ENCODE assay signal across 8 cellular contexts in the genomic region with DNA sequence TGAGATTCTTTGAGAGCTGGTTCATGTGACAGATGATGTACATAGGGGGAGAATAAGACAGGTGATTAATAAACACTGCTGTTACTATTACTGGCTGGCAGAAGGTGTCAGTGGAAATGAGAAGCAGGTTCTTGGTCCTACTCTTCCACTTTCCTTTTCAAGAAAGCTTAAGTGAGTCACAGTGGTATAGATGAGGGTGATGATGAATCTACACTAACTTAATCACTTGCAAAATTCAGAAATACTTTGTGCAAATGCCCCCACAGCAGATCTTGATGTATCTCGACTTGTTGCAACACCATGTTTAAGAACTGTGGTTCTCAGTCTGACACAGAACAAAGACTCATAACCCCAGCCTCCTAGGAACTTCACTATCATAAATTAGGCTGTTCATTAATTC. TPM values are rescaled to one million over a fixed set of nuclear protein-coding genes. Genes with fewer than 3 reads are reported as not detected.
DNase-seq lines count a peak whose midpoint lies in the region; ATAC-seq and TF ChIP-seq lines count a peak whose summit lies in the region.

No MANE protein-coding gene starts in this region.

- H3K4me3 ChIP-seq in tibial nerve, result no peak overlapping the region

- no peaks in the 10 kb centered on the region for H3K36me3 ChIP-seq in tibial nerve

- DNase-seq in activated T-cell treated with anti-CD3 and anti-CD28 coated beads, Interleukin-2, amount 50 U/mL, for 4 hours, result peak; percentile 15
- DNase-seq in activated T-cell treated with anti-CD3 and anti-CD28 coated beads for 4 hours (no peak), tibial nerve (ENCODE audit: low spot score in 2 of 2) (no peak), SK-N-DZ (ENCODE audit: low spot score) (no peak), H4 (ENCODE audit: low spot score) (no peak)
- peak; percentile 33 for DNase-seq in T-helper 2 cell treated with Interferon-gamma antibody and Interleukin-4, amounts not matched to agents 5 μg/mL and 100 μg/mL, for 36 hours (ENCODE audit: low spot score)

- WGBS in tibial nerve, 2 donors, result 67 to 89% methylated on average over 1 of the region's 1 CpG

- H3K27ac Mint-ChIP-seq in T-helper 2 cell treated with Interferon-gamma antibody and Interleukin-4, amounts not matched to agents 5 μg/mL and 100 μg/mL, for 36 hours, result no peak overlapping the region
- H3K27ac Mint-ChIP-seq in stimulated activated memory B cell treated with anti-CD40 and anti-IgM and Interleukin-4, amounts not matched to agents 10 μg/mL and 1 μg/mL and 100 μg/mL, for 72 hours, result peak overlapping the region; percentile 90

- peaks cover 8% of the 10 kb centered on the region for H3K36me3 Mint-ChIP-seq in activated T-cell treated with anti-CD3 and anti-CD28 coated beads, Interleukin-2, amount 50 U/mL, for 4 hours (ENCODE audit: insufficient read depth)
- no peaks in the 10 kb centered on the region for H3K36me3 Mint-ChIP-seq in T-helper 2 cell treated with Interferon-gamma antibody and Interleukin-4, amounts not matched to agents 5 μg/mL and 100 μg/mL, for 36 hours (ENCODE audit: low read depth)
- H3K36me3 Mint-ChIP-seq in stimulated activated memory B cell treated with anti-CD40 and anti-IgM and Interleukin-4, amounts not matched to agents 10 μg/mL and 1 μg/mL and 100 μg/mL, for 72 hours, result peaks cover 9% of the 10 kb centered on the region

- H3K9me3 ChIP-seq in tibial nerve, result no peaks in the 10 kb centered on the region

- ATAC-seq in activated T-cell treated with anti-CD3 and anti-CD28 coated beads, Interleukin-2, amount 50 U/mL, for 4 hours, result peak; percentile 87 to 93
- peak; percentile 83 for ATAC-seq in HG02981 (IDR thresholded peaks at IDR 0.05; ENCODE audit: unreplicated experiment)
- peak; percentile 85 for ATAC-seq in stimulated activated memory B cell treated with anti-CD40 and anti-IgM and Interleukin-4, amounts not matched to agents 10 μg/mL and 1 μg/mL and 100 μg/mL, for 72 hours

- H3K27me3 Mint-ChIP-seq in activated T-cell treated with anti-CD3 and anti-CD28 coated beads, Interleukin-2, amount 50 U/mL, for 4 hours (ENCODE audit: low read depth), result no peaks in the 10 kb centered on the region
- H3K27me3 Mint-ChIP-seq in T-helper 2 cell treated with Interferon-gamma antibody and Interleukin-4, amounts not matched to agents 5 μg/mL and 100 μg/mL, for 36 hours (ENCODE audit: low read depth), result peaks cover 32% of the 10 kb centered on the region
- H3K27me3 Mint-ChIP-seq in stimulated activated memory B cell treated with anti-CD40 and anti-IgM and Interleukin-4, amounts not matched to agents 10 μg/mL and 1 μg/mL and 100 μg/mL, for 72 hours, result no peaks in the 10 kb centered on the region

- peaks cover 63% of the 10 kb centered on the region for H3K4me1 Mint-ChIP-seq in activated T-cell treated with anti-CD3 and anti-CD28 coated beads, Interleukin-2, amount 50 U/mL, for 4 hours (ENCODE audit: low read depth)
- H3K4me1 Mint-ChIP-seq in T-helper 2 cell treated with Interferon-gamma antibody and Interleukin-4, amounts not matched to agents 5 μg/mL and 100 μg/mL, for 36 hours (ENCODE audit: low read depth), result peaks cover 22% of the 10 kb centered on the region
- H3K4me1 Mint-ChIP-seq in stimulated activated memory B cell treated with anti-CD40 and anti-IgM and Interleukin-4, amounts not matched to agents 10 μg/mL and 1 μg/mL and 100 μg/mL, for 72 hours, result peaks cover 73% of the 10 kb centered on the region

- no peak for TF ChIP-seq EP300 in tibial nerve (IDR thresholded peaks at IDR 0.05)

- H3K4me3 Mint-ChIP-seq in activated T-cell treated with anti-CD3 and anti-CD28 coated beads, Interleukin-2, amount 50 U/mL, for 4 hours, result peak overlapping the region; percentile 57
- no peak overlapping the region for H3K4me3 Mint-ChIP-seq in T-helper 2 cell treated with Interferon-gamma antibody and Interleukin-4, amounts not matched to agents 5 μg/mL and 100 μg/mL, for 36 hours
- H3K4me3 Mint-ChIP-seq in stimulated activated memory B cell treated with anti-CD40 and anti-IgM and Interleukin-4, amounts not matched to agents 10 μg/mL and 1 μg/mL and 100 μg/mL, for 72 hours, result no peak overlapping the region

- no peak overlapping the region for H3K27ac ChIP-seq in tibial nerve

- peaks cover 0 to 29% (median 11%) of the 10 kb centered on the region in 4 donors for H3K4me1 ChIP-seq in tibial nerve

- H3K9me3 Mint-ChIP-seq in activated T-cell treated with anti-CD3 and anti-CD28 coated beads, Interleukin-2, amount 50 U/mL, for 4 hours, result peaks cover 9% of the 10 kb centered on the region
- no peaks in the 10 kb centered on the region for H3K9me3 Mint-ChIP-seq in T-helper 2 cell treated with Interferon-gamma antibody and Interleukin-4, amounts not matched to agents 5 μg/mL and 100 μg/mL, for 36 hours
- peaks cover 3% of the 10 kb centered on the region for H3K9me3 Mint-ChIP-seq in stimulated activated memory B cell treated with anti-CD40 and anti-IgM and Interleukin-4, amounts not matched to agents 10 μg/mL and 1 μg/mL and 100 μg/mL, for 72 hours

- H3K27me3 ChIP-seq in tibial nerve, result no peaks in the 10 kb centered on the region

- no peak for TF ChIP-seq CTCF in tibial nerve (IDR thresholded peaks at IDR 0.05)

- no peak for TF ChIP-seq POLR2A in tibial nerve (IDR thresholded peaks at IDR 0.05)

RNA-seq across cellular contexts. Expression of gene MGAT5, which starts 35.9 kb away (rescaled TPM):
- 10 to 100 TPM; 58.7 to 69.8 (median 68.4) TPM for total RNA-seq in activated T-cell treated with anti-CD3 and anti-CD28 coated beads, Interleukin-2, amount 50 U/mL, for 4 hours
- 10 to 100 TPM; 34.1 to 47.5 (median 42.6) TPM for total RNA-seq in tibial nerve
- polyA plus RNA-seq in SK-N-DZ (2014; cell fraction: cytosol; rRNA removed), result 37.1 and 55.6 TPM in 2 replicates
- 20.4 and 23.6 TPM in 2 replicates for polyA plus RNA-seq in SK-N-DZ (2014; cell fraction: nucleus; rRNA removed)
- total RNA-seq in H4 (2014; rRNA removed; shearing (Covaris generic)), result 13.1 and 24.5 TPM in 2 replicates

Comparison
In these comparisons a context has a peak if more than half of its experiments do, and no peak if none do; other contexts are left out.
1. DNase-seq: peak in activated T-cell treated with anti-CD3 and anti-CD28 coated beads, Interleukin-2, amount 50 U/mL, for 4 hours (single experiment) and T-helper 2 cell treated with Interferon-gamma antibody and Interleukin-4, amounts not matched to agents 5 μg/mL and 100 μg/mL, for 36 hours (single experiment); none in activated T-cell treated with anti-CD3 and anti-CD28 coated beads for 4 hours (single experiment), tibial nerve (0 of 2), SK-N-DZ (single experiment) and H4 (single experiment).
2. Peak in every context shown above with its lines, with median percentiles within 50 percentile points of each other: ATAC-seq.